ENCODE assay signal across 1 cellular context in genomic region chr17:16440354-16440753, GRCh38.
TF ChIP-seq lines count a peak whose summit lies in the region.

No MANE protein-coding gene starts in this region.

TF ChIP-seq in WTC11, 78 proteins besides CTCF, POLR2A, EP300 and RAD21:
- TF ChIP-seq, protein P1, sequence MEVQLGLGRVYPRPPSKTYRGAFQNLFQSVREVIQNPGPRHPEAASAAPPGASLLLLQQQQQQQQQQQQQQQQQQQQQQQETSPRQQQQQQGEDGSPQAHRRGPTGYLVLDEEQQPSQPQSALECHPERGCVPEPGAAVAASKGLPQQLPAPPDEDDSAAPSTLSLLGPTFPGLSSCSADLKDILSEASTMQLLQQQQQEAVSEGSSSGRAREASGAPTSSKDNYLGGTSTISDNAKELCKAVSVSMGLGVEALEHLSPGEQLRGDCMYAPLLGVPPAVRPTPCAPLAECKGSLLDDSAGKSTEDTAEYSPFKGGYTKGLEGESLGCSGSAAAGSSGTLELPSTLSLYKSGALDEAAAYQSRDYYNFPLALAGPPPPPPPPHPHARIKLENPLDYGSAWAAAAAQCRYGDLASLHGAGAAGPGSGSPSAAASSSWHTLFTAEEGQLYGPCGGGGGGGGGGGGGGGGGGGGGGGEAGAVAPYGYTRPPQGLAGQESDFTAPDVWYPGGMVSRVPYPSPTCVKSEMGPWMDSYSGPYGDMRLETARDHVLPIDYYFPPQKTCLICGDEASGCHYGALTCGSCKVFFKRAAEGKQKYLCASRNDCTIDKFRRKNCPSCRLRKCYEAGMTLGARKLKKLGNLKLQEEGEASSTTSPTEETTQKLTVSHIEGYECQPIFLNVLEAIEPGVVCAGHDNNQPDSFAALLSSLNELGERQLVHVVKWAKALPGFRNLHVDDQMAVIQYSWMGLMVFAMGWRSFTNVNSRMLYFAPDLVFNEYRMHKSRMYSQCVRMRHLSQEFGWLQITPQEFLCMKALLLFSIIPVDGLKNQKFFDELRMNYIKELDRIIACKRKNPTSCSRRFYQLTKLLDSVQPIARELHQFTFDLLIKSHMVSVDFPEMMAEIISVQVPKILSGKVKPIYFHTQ (CRISPR knock-in tag; IDR thresholded peaks at IDR 0.05) = peak; percentile 68; the same call in 1 of the 2 replicates
- TF ChIP-seq ZNF425 (CRISPR knock-in tag; conservative IDR thresholded peaks at IDR 0.05) (peak; percentile 59; the same call in 1 of the 2 replicates), ZNF671 (CRISPR knock-in tag; IDR thresholded peaks at IDR 0.05) (peak; percentile 80; the same call in 1 of the 2 replicates), NFATC4 (CRISPR knock-in tag; IDR thresholded peaks at IDR 0.05) (peak; percentile 77)
